Comparison of ENCODE assay signal across 8 cellular contexts in genomic region chr7:143836622-143837021, GRCh38.
DNase-seq lines count a peak whose midpoint lies in the region; ATAC-seq, FAIRE-seq and TF ChIP-seq lines count a peak whose summit lies in the region.
"Not testable (repeated sequence)": the region's sequence is repeated elsewhere in the genome, so short reads cannot be mapped to it uniquely, and the experiment has no call there.

No MANE protein-coding gene starts in this region.

- H4K20me1 ChIP-seq in PC-9 (ENCODE audit: insufficient read depth); H1 (replicated peaks in 1 of 2; ENCODE audit: control insufficient read depth in 1 of 2, insufficient read depth in 2 of 2, low read length in 2 of 2): not testable (repeated sequence)

- H3K36me3 Mint-ChIP-seq in nephron (ENCODE audit: low read depth), result not testable (repeated sequence)

- not testable (repeated sequence) for BruUV-seq in PC-9 (replicated peaks; lab: Mats Ljungman, UMichigan)

- not testable (repeated sequence) for H3K27ac ChIP-seq in PC-9; H1 (ENCODE audit: low read depth, low read length)

- H3K4ac ChIP-seq in H1 (replicated peaks; ENCODE audit: insufficient read length, low read depth, low read length), result not testable (repeated sequence)

- not testable (repeated sequence) for H3K23me2 ChIP-seq in H1 (ENCODE audit: low read depth, low read length)

- not testable (repeated sequence) for H3K18ac ChIP-seq in H1 (ENCODE audit: extremely low read depth, low read length)

- not testable (repeated sequence) for H3K4me1 ChIP-seq in PC-9 (replicated peaks; ENCODE audit: insufficient read depth); H1 (replicated peaks in 1 of 4; ENCODE audit: control insufficient read depth in 3 of 4, insufficient read depth in 4 of 4, low read length in 3 of 4)

- H3K23ac ChIP-seq in H1 (ENCODE audit: insufficient read length), result not testable (repeated sequence)

- not testable (repeated sequence) for H3F3A ChIP-seq in PC-9 (ENCODE audit: insufficient read depth, low read depth)

- H3K27me3 Mint-ChIP-seq in nephron (ENCODE audit: low read depth), result not testable (repeated sequence)

- DNase-seq in DMS 273 (lab: John Stamatoyannopoulos, UW; ENCODE audit: unreplicated experiment) (peak; percentile 68), PC-9 (peak in 1 of 2 experiments; percentile 94), activated T-cell treated with anti-CD3 and anti-CD28 coated beads for 24 hours (ENCODE audit: low read depth) (peak; percentile 85), H1 (ENCODE audit: low read depth in 1 of 2, low spot score in 2 of 2) (peak in 1 of 2 experiments; percentile 99)
- DNase-seq in HTR-8/SVneo (ENCODE audit: insufficient read length, low spot score), result not testable (repeated sequence)
- peak; percentile 91 for DNase-seq in stimulated activated CD8-positive, alpha-beta memory T cell treated with anti-CD3 and anti-CD28 coated beads, Interleukin-4, amount 100 ng/mL, for 24 hours (ENCODE audit: low read depth)

- peak overlapping the region; percentile 82 to 86 (median 85) for H3K4me3 Mint-ChIP-seq in nephron

- H3K36me3 ChIP-seq in PC-9 (ENCODE audit: low read depth); H1 (ENCODE audit: control insufficient read depth in 2 of 4, insufficient read depth in 4 of 4, low read length in 3 of 4): not testable (repeated sequence)

- not testable (repeated sequence) for H4K8ac ChIP-seq in H1 (ENCODE audit: extremely low read depth, insufficient read depth, low read length)

- peak; percentile 84 for ATAC-seq in GM21723 (IDR thresholded peaks at IDR 0.05; ENCODE audit: unreplicated experiment)

- not testable (repeated sequence) for H3K9me3 Mint-ChIP-seq in nephron

- not testable (repeated sequence) for H2BK20ac ChIP-seq in H1 (ENCODE audit: low read length)

- peak; percentile 83 for FAIRE-seq in HTR-8/SVneo (lab: Jason Lieb, UNC)
- not testable (repeated sequence) for FAIRE-seq in H1 (lab: Jason Lieb, UNC)

- H3K79me2 ChIP-seq in PC-9 (ENCODE audit: low read depth); H1 (ENCODE audit: control insufficient read depth in 1 of 2, insufficient read depth in 2 of 2, low read length in 2 of 2): not testable (repeated sequence)

- not testable (repeated sequence) for H4K91ac ChIP-seq in H1 (replicated peaks; ENCODE audit: insufficient read length, low read length)

- H2AFZ ChIP-seq in PC-9; H1 (ENCODE audit: low read length): not testable (repeated sequence)

- H3K9me3 ChIP-seq in PC-9 (ENCODE audit: insufficient read depth, low read depth); H1 (ENCODE audit: insufficient read depth in 2 of 2, low read depth in 1 of 2, low read length in 1 of 2): not testable (repeated sequence)

- not testable (repeated sequence) for H3K27me3 ChIP-seq in PC-9 (ENCODE audit: insufficient read depth, low read depth); H1 (replicated peaks in 1 of 4; ENCODE audit: control insufficient read depth in 3 of 4, extremely low read depth in 1 of 4, insufficient read depth in 3 of 4, low read length in 3 of 4)

- H4K5ac ChIP-seq in H1 (ENCODE audit: insufficient read length, low read depth, low read length), result not testable (repeated sequence)

- intact Hi-C loops in PC-9 (cut with micrococcal nuclease; ENCODE audit: unreplicated experiment), result not testable (repeated sequence)

- not testable (repeated sequence) for TF ChIP-seq POLR2A in H1 (IDR thresholded peaks at IDR 0.05; ENCODE audit: control extremely low read depth in 1 of 2, low read depth in 2 of 2, low read length in 2 of 2)

- H2AK5ac ChIP-seq in H1 (ENCODE audit: low read depth, low read length), result not testable (repeated sequence)

- not testable (repeated sequence) for H3K79me1 ChIP-seq in H1 (ENCODE audit: low read depth, low read length)

- not testable (repeated sequence) for H3K4me1 Mint-ChIP-seq in nephron

- CTCF ChIA-PET in PC-9 (lab: Charles Lee); H1 (lab: Charles Lee; ENCODE audit: partially characterized antibody): not testable (repeated sequence)

- TF ChIP-seq RAD21 in H1 (IDR thresholded peaks at IDR 0.05 in 1 of 2, conservative IDR thresholded peaks at IDR 0.05 in 1 of 2; ENCODE audit: low read depth in 2 of 2, low read length in 2 of 2), result not testable (repeated sequence)

- H3K4me3 ChIP-seq in PC-9, result peak overlapping the region; percentile 41; the same call in 1 of the 2 replicates
- H3K4me3 ChIP-seq in H1 (ENCODE audit: extremely low read depth in 1 of 4, insufficient read depth in 2 of 4, low read depth in 3 of 4, low read length in 4 of 4), result peak overlapping the region in 1 of 4 experiments; percentile 47; a peak in 2 of 8 replicates

- not testable (repeated sequence) for H3K9me2 ChIP-seq in PC-9 (ENCODE audit: insufficient read depth)

- H2BK12ac ChIP-seq in H1 (ENCODE audit: low read depth, low read length), result not testable (repeated sequence)

- H2BK5ac ChIP-seq in H1 (ENCODE audit: low read depth, low read length), result not testable (repeated sequence)

- not testable (repeated sequence) for TF ChIP-seq EP300 in H1 (IDR thresholded peaks at IDR 0.05; ENCODE audit: borderline replicate concordance in 1 of 2, low read depth in 2 of 2, low read length in 2 of 2)

- H2BK15ac ChIP-seq in H1 (ENCODE audit: low read length), result not testable (repeated sequence)

- not testable (repeated sequence) for H2BK120ac ChIP-seq in H1 (replicated peaks; ENCODE audit: low read depth, low read length)

- not testable (repeated sequence) for H3K9ac ChIP-seq in H1 (replicated peaks in 1 of 4; ENCODE audit: extremely low read depth in 1 of 4, low read depth in 3 of 4, low read length in 3 of 4)

- POLR2A ChIA-PET in PC-9 (lab: Charles Lee; ENCODE audit: unreplicated experiment); H1 (lab: Charles Lee; ENCODE audit: partially characterized antibody): not testable (repeated sequence)

- H3K56ac ChIP-seq in H1 (replicated peaks; ENCODE audit: insufficient read length, low read depth, low read length), result not testable (repeated sequence)

- no CpG with 5 or more reads among the region's 38 CpGs for WGBS in H1 (ENCODE audit: extremely low coverage in 1 of 2, insufficient coverage in 1 of 2, insufficient read length in 1 of 2, insufficient replicate concordance in 2 of 2, low coverage in 1 of 2, low lambda C conversion rate in 2 of 2, missing lambda C conversion rate in 1 of 2), 2 experiments

- not testable (repeated sequence) for TF ChIP-seq CTCF in PC-9 (conservative IDR thresholded peaks at IDR 0.05); H1 (IDR thresholded peaks at IDR 0.05; ENCODE audit: control extremely low read depth in 1 of 3, insufficient read depth in 1 of 3, low read depth in 1 of 3, low read length in 3 of 3); nephron (IDR thresholded peaks at IDR 0.05; ENCODE audit: unreplicated experiment in 3 of 3)

- H3K4me2 ChIP-seq in PC-9, result not testable (repeated sequence)
- peak overlapping the region in 1 of 2 experiments; percentile 46; a peak in 1 of 4 replicates for H3K4me2 ChIP-seq in H1 (ENCODE audit: insufficient read depth in 1 of 2, low read depth in 2 of 2, low read length in 2 of 2)

- H3K27ac Mint-ChIP-seq in nephron, result not testable (repeated sequence)

- not testable (repeated sequence) for H3K14ac ChIP-seq in H1 (ENCODE audit: insufficient read length)

TF ChIP-seq in H1, 55 proteins besides CTCF, POLR2A, EP300 and RAD21:
- TF ChIP-seq CREB1 (IDR thresholded peaks at IDR 0.05), result peak; percentile 42
TF ChIP-seq in H1: peak in this region for 1; not testable (repeated sequence) for 54.
